ENCODE assay signal across 29 cellular contexts in the genomic region with DNA sequence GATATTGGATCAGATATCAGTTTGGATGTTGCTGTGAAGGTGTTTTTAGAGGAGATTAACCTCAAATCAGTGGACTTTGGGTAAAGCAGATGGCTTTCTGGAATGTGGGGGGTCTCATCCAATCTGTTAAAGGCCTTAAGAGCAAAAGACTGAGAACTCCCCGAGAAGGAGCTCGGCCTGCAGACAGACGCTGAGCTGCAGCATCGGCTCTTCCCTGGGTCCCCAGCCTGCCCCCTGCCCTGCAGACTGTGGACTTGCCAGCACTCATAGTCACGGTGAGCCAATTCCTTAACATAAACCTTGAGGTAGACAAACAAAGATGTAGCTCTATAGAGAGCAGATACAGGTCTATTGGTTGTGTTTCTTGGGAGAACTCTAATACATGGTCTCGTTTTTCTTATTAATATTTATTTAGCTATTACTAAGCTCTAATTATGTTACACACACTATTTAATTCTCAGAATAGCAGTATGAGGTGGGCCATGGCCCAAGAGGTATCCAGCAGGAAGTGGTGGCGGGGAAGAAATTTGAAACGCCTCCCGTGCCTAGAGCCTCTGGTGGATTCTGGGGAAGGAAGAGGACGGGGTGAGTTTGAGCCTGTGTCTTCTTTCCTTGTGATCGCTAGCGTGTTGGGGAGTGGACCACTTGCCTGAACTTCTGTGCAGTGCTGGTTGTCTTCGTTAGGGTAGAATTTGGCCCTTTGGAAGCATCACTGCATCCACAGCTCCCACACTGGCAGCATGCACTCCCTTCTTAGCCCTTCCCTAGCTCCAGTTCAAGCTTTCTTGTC.
"Had no signal": no experiment of that assay in that cellular context is flagged by ENCODE, and none has a peak within 500 bp of the region (broad histone marks: within the 10 kb centered on the region; RNA-seq: fewer than 3 reads in every experiment).

No MANE protein-coding gene starts in this region.

- H3K9me3 Mint-ChIP-seq: activated CD4-positive, alpha-beta T cell treated with anti-CD3 and anti-CD28 coated beads, Interleukin-2, amount 10 ng/mL, durations not matched to agents 24 days and 14 days; activated CD8-positive, alpha-beta T cell treated with anti-CD3 and anti-CD28 coated beads for 36 hours; activated naive CD8-positive, alpha-beta T cell treated with anti-CD3 and anti-CD28 coated beads for 36 hours; activated T-cell treated with anti-CD3 and anti-CD28 coated beads, Interleukin-2, amount 50 U/mL, for 72 hours; activated T-helper 17 cell treated with anti-CD3 and anti-CD28 coated beads, Interleukin-2, amount 50 U/mL, for 72 hours had no signal

- H3K4me3 Mint-ChIP-seq: activated CD4-positive, alpha-beta T cell treated with anti-CD3 and anti-CD28 coated beads, Interleukin-2, amount 10 ng/mL, durations not matched to agents 24 days and 14 days; activated CD8-positive, alpha-beta T cell treated with anti-CD3 and anti-CD28 coated beads for 36 hours; activated naive CD8-positive, alpha-beta T cell treated with anti-CD3 and anti-CD28 coated beads for 36 hours; activated T-cell treated with anti-CD3 and anti-CD28 coated beads, Interleukin-2, amount 50 U/mL, for 72 hours; activated T-helper 17 cell treated with anti-CD3 and anti-CD28 coated beads, Interleukin-2, amount 50 U/mL, for 72 hours had no signal

- H3K27ac ChIP-seq: brain microvascular endothelial cell had no signal

- H3K27me3 Mint-ChIP-seq: activated CD4-positive, alpha-beta T cell treated with anti-CD3 and anti-CD28 coated beads, Interleukin-2, amount 10 ng/mL, durations not matched to agents 24 days and 14 days; activated CD8-positive, alpha-beta T cell treated with anti-CD3 and anti-CD28 coated beads for 36 hours; activated T-helper 17 cell treated with anti-CD3 and anti-CD28 coated beads, Interleukin-2, amount 50 U/mL, for 72 hours had no signal

- H3K36me3 Mint-ChIP-seq: activated naive CD8-positive, alpha-beta T cell treated with anti-CD3 and anti-CD28 coated beads for 36 hours had no signal

- H3K27ac Mint-ChIP-seq: activated CD4-positive, alpha-beta T cell treated with anti-CD3 and anti-CD28 coated beads, Interleukin-2, amount 10 ng/mL, durations not matched to agents 24 days and 14 days; activated CD8-positive, alpha-beta T cell treated with anti-CD3 and anti-CD28 coated beads for 36 hours; activated naive CD8-positive, alpha-beta T cell treated with anti-CD3 and anti-CD28 coated beads for 36 hours; activated T-cell treated with anti-CD3 and anti-CD28 coated beads, Interleukin-2, amount 50 U/mL, for 72 hours; activated T-helper 17 cell treated with anti-CD3 and anti-CD28 coated beads, Interleukin-2, amount 50 U/mL, for 72 hours had no signal

- H3K36me3 ChIP-seq: brain microvascular endothelial cell, MG63 had no signal

- H3K9me3 ChIP-seq: MG63 had no signal

- ATAC-seq: activated CD8-positive, alpha-beta T cell treated with anti-CD3 and anti-CD28 coated beads for 36 hours; activated T-cell treated with anti-CD3 and anti-CD28 coated beads, Interleukin-2, amount 50 U/mL, for 72 hours; activated T-helper 17 cell treated with anti-CD3 and anti-CD28 coated beads, Interleukin-2, amount 50 U/mL, for 72 hours; Panc1 had no signal

- H3K27me3 ChIP-seq: brain microvascular endothelial cell, MG63 had no signal

- DNase-seq: activated CD4-positive, alpha-beta T cell treated with anti-CD3 and anti-CD28 coated beads, Interleukin-2, amount 10 ng/mL, durations not matched to agents 24 days and 14 days; activated CD4-positive, alpha-beta T cell treated with anti-CD3 and anti-CD28 coated beads, Interleukin-2, amount 50 U/mL, for 4 hours; activated CD8-positive, alpha-beta T cell treated with anti-CD3 and anti-CD28 coated beads for 36 hours; activated effector memory CD4-positive, alpha-beta T cell treated with anti-CD3 and anti-CD28 coated beads, Interleukin-2, amount 50 U/mL, for 16 hours; activated naive CD4-positive, alpha-beta T cell; activated naive CD4-positive, alpha-beta T cell treated with anti-CD3 and anti-CD28 coated beads, Interleukin-2, amount 50 U/mL, for 16 hours; activated naive CD8-positive, alpha-beta T cell treated with anti-CD3 and anti-CD28 coated beads for 36 hours; activated T-cell treated with anti-CD3 and anti-CD28 coated beads, Interleukin-2, amount 50 U/mL, for 1 hour; activated T-cell treated with anti-CD3 and anti-CD28 coated beads, Interleukin-2, amount 50 U/mL, for 72 hours; amniotic stem cell; aorta; brain microvascular endothelial cell; central memory CD4-positive, alpha-beta T cell; Kasumi-1; KG1; NCI-H1048; NCI-H1105 treated with DMSO at 0.1 percent for 48 hours; NCI-H1436; NCI-H1694; NCI-H1930; NCI-H446; NCI-H510A treated with DMSO at 0.1 percent for 48 hours; NCI-H526 treated with DMSO at 0.1 percent for 48 hours; NCI-H774; RPMI8226; T1000 had no signal

- H3K4me1 Mint-ChIP-seq: activated CD4-positive, alpha-beta T cell treated with anti-CD3 and anti-CD28 coated beads, Interleukin-2, amount 10 ng/mL, durations not matched to agents 24 days and 14 days; activated naive CD8-positive, alpha-beta T cell treated with anti-CD3 and anti-CD28 coated beads for 36 hours; activated T-helper 17 cell treated with anti-CD3 and anti-CD28 coated beads, Interleukin-2, amount 50 U/mL, for 72 hours had no signal

- H3K4me3 ChIP-seq: MG63 had no signal
